8 cellular contexts compared by ENCODE assay signal in the genomic region with DNA sequence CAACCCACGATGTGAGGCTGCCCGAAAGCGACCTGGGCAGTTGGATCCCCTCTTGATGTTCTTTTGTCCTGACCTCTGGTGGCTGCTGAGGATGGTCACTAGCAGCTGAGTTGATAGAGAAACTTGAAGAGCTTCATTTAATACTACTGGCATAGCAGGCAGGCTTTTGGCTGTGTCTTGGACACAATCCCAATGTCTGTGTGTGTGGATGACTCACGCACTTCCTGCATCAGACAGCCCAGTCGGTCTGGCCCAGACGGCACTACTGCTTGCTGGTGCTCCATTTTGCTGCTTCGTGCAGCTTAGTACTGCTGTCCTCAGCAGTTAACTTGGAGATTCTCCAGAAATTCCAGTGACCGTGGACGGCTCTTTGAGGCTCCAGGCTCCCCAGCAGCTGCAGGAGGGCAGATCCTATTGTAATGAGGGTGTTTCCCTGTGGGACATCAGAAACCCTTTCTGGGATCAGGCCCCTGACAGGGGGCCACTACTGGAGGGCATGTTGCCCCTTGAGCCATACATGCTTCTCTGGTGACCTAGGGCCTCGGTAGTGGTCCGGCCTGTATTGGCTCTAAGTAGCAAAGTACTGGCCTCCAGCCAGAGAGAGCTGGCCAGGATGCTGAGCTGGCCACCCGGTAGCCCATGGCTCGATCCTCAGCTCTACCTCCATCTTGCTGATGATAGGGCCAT. TPM values are rescaled to one million over a fixed set of nuclear protein-coding genes. Genes with fewer than 3 reads are reported as not detected.
A peak's percentile ranks its signal among the peaks of the same experiment; 100 is the strongest.
DNase-seq lines count a peak whose midpoint lies in the region; ATAC-seq, FAIRE-seq and TF ChIP-seq lines count a peak whose summit lies in the region.

No MANE protein-coding gene starts in this region.

- H3K27me3 Mint-ChIP-seq in activated T-helper 17 cell treated with anti-CD3 and anti-CD28 coated beads, Interleukin-2, amount 50 U/mL, for 72 hours, result peaks cover 21% of the 10 kb centered on the region

- H3K4me3 Mint-ChIP-seq in activated T-helper 17 cell treated with anti-CD3 and anti-CD28 coated beads, Interleukin-2, amount 50 U/mL, for 72 hours, result no peak overlapping the region

- peaks cover 5% of the 10 kb centered on the region for H3K9me3 Mint-ChIP-seq in activated T-helper 17 cell treated with anti-CD3 and anti-CD28 coated beads, Interleukin-2, amount 50 U/mL, for 72 hours

- FAIRE-seq in GM19239 (lab: Jason Lieb, UNC), result no peak

- H3K36me3 Mint-ChIP-seq in activated T-helper 17 cell treated with anti-CD3 and anti-CD28 coated beads, Interleukin-2, amount 50 U/mL, for 72 hours (ENCODE audit: low read depth), result no peaks in the 10 kb centered on the region

- no peaks in the 10 kb centered on the region for H3K4me1 Mint-ChIP-seq in activated T-helper 17 cell treated with anti-CD3 and anti-CD28 coated beads, Interleukin-2, amount 50 U/mL, for 72 hours

- H3K4me3 ChIP-seq in retinal pigment epithelial cell (ENCODE audit: low read length), result no peak overlapping the region

- DNase-seq in GM04503 (ENCODE audit: low read depth) (peak; percentile 91), SW 1271 (lab: John Stamatoyannopoulos, UW) (peak; percentile 41 to 75), Right ventricle myocardium inferior (ENCODE audit: missing footprints) (peak; percentile 92), retinal pigment epithelial cell (ENCODE audit: low read depth) (peak; percentile 84), DMS153 (lab: John Stamatoyannopoulos, UW) (no peak), GM19239 (ENCODE audit: insufficient read length, low spot score) (no peak)

- ATAC-seq in Right ventricle myocardium inferior (peak; percentile 95), GM18520 (IDR thresholded peaks at IDR 0.05; ENCODE audit: unreplicated experiment) (no peak)
- ATAC-seq in activated T-helper 17 cell treated with anti-CD3 and anti-CD28 coated beads, Interleukin-2, amount 50 U/mL, for 72 hours (replicated peaks), result no peak

- H3K27ac Mint-ChIP-seq in activated T-helper 17 cell treated with anti-CD3 and anti-CD28 coated beads, Interleukin-2, amount 50 U/mL, for 72 hours, result no peak overlapping the region

- intact Hi-C loops in Right ventricle myocardium inferior (cut with DNase I), result no loop called here

- TF ChIP-seq CTCF in retinal pigment epithelial cell (conservative IDR thresholded peaks at IDR 0.05; ENCODE audit: low read depth, low read length), result no peak

RNA-seq across cellular contexts. Expression of gene FPR3, which starts 4.5 kb away (rescaled TPM):
- 7.2 TPM for total RNA-seq in Right ventricle myocardium inferior
- total RNA-seq in activated T-helper 17 cell treated with anti-CD3 and anti-CD28 coated beads, Interleukin-2, amount 50 U/mL, for 72 hours, result not detected

RNA-seq across cellular contexts. Expression of gene FPR2, which starts 38.5 kb away (rescaled TPM):
- total RNA-seq in Right ventricle myocardium inferior, result 0.95 TPM
- not detected for total RNA-seq in activated T-helper 17 cell treated with anti-CD3 and anti-CD28 coated beads, Interleukin-2, amount 50 U/mL, for 72 hours

RNA-seq across cellular contexts. Expression of gene FPR1, which starts 47.8 kb away (rescaled TPM):
- total RNA-seq in Right ventricle myocardium inferior, result 5.3 TPM
- total RNA-seq in activated T-helper 17 cell treated with anti-CD3 and anti-CD28 coated beads, Interleukin-2, amount 50 U/mL, for 72 hours, result not detected

Comparison
In these comparisons a context has a peak if more than half of its experiments do, and no peak if none do; other contexts are left out.
1. DNase-seq: peak in GM04503 (single experiment), SW 1271 (2 of 2), Right ventricle myocardium inferior (single experiment) and retinal pigment epithelial cell (single experiment); none in DMS153 (single experiment) and GM19239 (single experiment).